In genomic region chr1:191065346-191065745, GRCh38 we compare ENCODE assay signal across 34 cellular contexts.
"Had no signal": no experiment of that assay in that cellular context is flagged by ENCODE, and none has a peak within 500 bp of the region (broad histone marks: within the 10 kb centered on the region; RNA-seq: fewer than 3 reads in every experiment).

No MANE protein-coding gene starts in this region.

- H3K27ac ChIP-seq: Peyer's patch, RWPE1, SJCRH30, SK-N-MC had no signal

- H3K9me3 ChIP-seq: MG63, Peyer's patch, SJCRH30 had no signal

- H3K4me3 ChIP-seq: MG63, Peyer's patch, SJCRH30, SK-N-MC had no signal

- H3K4me1 ChIP-seq: Peyer's patch, SJCRH30 had no signal

- H3K36me3 ChIP-seq: MG63, Peyer's patch, SJCRH30 had no signal

- DNase-seq: Kasumi-1, KG1, MG63, NCI-H1048, NCI-H1092 treated with DMSO at 0.1 percent for 48 hours, NCI-H1105 treated with DMSO at 0.1 percent for 48 hours, NCI-H1417, NCI-H1436, NCI-H146, NCI-H1694, NCI-H187, NCI-H1930, NCI-H2029 treated with DMSO at 0.1 percent for 48 hours, NCI-H2081 treated with DMSO at 0.1 percent for 48 hours, NCI-H2107, NCI-H2171, NCI-H226, NCI-H446 treated with DMSO at 0.1 percent for 48 hours, NCI-H510A, NCI-H524, NCI-H526, NCI-H69, NCI-H748 treated with DMSO at 0.1 percent for 48 hours, NCI-H82, PC-3, Peyer's patch, SHP77, SIG-M5, SJCRH30, SW 1271 had no signal

- H3K27me3 ChIP-seq: MG63, Peyer's patch, SJCRH30 had no signal

- ATAC-seq: PC-3, Right ventricle myocardium inferior, SK-N-SH treated with all-trans-retinoic acid at 6 μM for 48 hours had no signal
